Comparison of ENCODE assay signal across 13 cellular contexts in genomic region chr9:117763314-117763713, GRCh38. TPM values are rescaled to one million over a fixed set of nuclear protein-coding genes. Genes with fewer than 3 reads are reported as not detected.
DNase-seq lines count a peak whose midpoint lies in the region; ATAC-seq and TF ChIP-seq lines count a peak whose summit lies in the region.
"Had no signal": no experiment of that assay in that cellular context is flagged by ENCODE, and none has a peak within 500 bp of the region (broad histone marks: within the 10 kb centered on the region; RNA-seq: fewer than 3 reads in every experiment).

No MANE protein-coding gene starts in this region.

- no peak overlapping the region for H3K4me3 ChIP-seq in endodermal cell (ENCODE audit: low read length)
- no peak overlapping the region for H3K4me3 ChIP-seq in tibial artery
- H3K4me3 ChIP-seq: uterus had no signal

- ATAC-seq in GM21381 (IDR thresholded peaks at IDR 0.05; ENCODE audit: unreplicated experiment), result no peak
- ATAC-seq: left ventricle myocardium superior had no signal

- H3K9ac ChIP-seq in endodermal cell (ENCODE audit: extremely low read depth, low read length, poor library complexity, severe bottlenecking), result no peak overlapping the region

- H3K36me3 Mint-ChIP-seq in endodermal cell (ENCODE audit: low read depth), result no peaks in the 10 kb centered on the region

- H3K27ac ChIP-seq in endodermal cell (ENCODE audit: low read depth, low read length) (no peak overlapping the region), tibial artery (no peak overlapping the region)
- H3K27ac ChIP-seq: uterus had no signal

- H3K9me3 Mint-ChIP-seq in endodermal cell, result no peaks in the 10 kb centered on the region

- no peaks in the 10 kb centered on the region for H3K9me3 ChIP-seq in endodermal cell (ENCODE audit: control insufficient read depth, low read length)
- H3K9me3 ChIP-seq in tibial artery, result no peaks in the 10 kb centered on the region
- H3K9me3 ChIP-seq: uterus had no signal

- DNase-seq in ELR (ENCODE audit: low read depth), result peak; percentile 51
- DNase-seq in M059J (ENCODE audit: low read depth), result peak; percentile 91
- peak; percentile 84 for DNase-seq in endodermal cell
- DNase-seq in non-pigmented ciliary epithelial cell (ENCODE audit: low read depth), result peak; percentile 14
- DNase-seq in tibial artery, result no peak
- DNase-seq in HuH-7 (ENCODE audit: low spot score), result no peak
- DNase-seq: DMS 273 treated with DMSO at 0.1 percent for 48 hours, left ventricle myocardium superior, NCI-H1092 treated with DMSO at 0.1 percent for 48 hours, NCI-H69, uterus had no signal

- H3K4me1 Mint-ChIP-seq in endodermal cell, result no peaks in the 10 kb centered on the region

- 70 to 80% methylated on average over 3 to 4 of the region's 4 CpGs for WGBS in endodermal cell (ENCODE audit: insufficient coverage in 1 of 2, insufficient read length in 1 of 2), 2 experiments

- TF ChIP-seq CTCF in endodermal cell (conservative IDR thresholded peaks at IDR 0.05) (no peak), tibial artery (IDR thresholded peaks at IDR 0.05) (no peak)

- no peak overlapping the region for H3K4me3 Mint-ChIP-seq in endodermal cell

- peaks cover 30% of the 10 kb centered on the region for H3K27me3 Mint-ChIP-seq in endodermal cell (ENCODE audit: insufficient read depth)

- intact Hi-C loops in tibial artery (cut with DNase I; ENCODE audit: low total_unique reads), result no loop called here

- no peak overlapping the region for H3K27ac Mint-ChIP-seq in endodermal cell

- H3K27me3 ChIP-seq in endodermal cell (ENCODE audit: control insufficient read depth, insufficient read depth, low read length, poor library complexity, severe bottlenecking) (peaks cover 13% of the 10 kb centered on the region), tibial artery (no peaks in the 10 kb centered on the region)
- H3K27me3 ChIP-seq: uterus had no signal

- H3K36me3 ChIP-seq in endodermal cell (ENCODE audit: control insufficient read depth, insufficient read depth, low read length) (no peaks in the 10 kb centered on the region), tibial artery (no peaks in the 10 kb centered on the region)
- H3K36me3 ChIP-seq: uterus had no signal

- H3K4me1 ChIP-seq in endodermal cell (ENCODE audit: control insufficient read depth, insufficient read depth, low read length), result no peaks in the 10 kb centered on the region
- no peaks in the 10 kb centered on the region for H3K4me1 ChIP-seq in tibial artery
- H3K4me1 ChIP-seq: uterus had no signal

RNA-seq across cellular contexts. Expression of gene TLR4, which starts 59.1 kb away (rescaled TPM):
- 12.5 and 16.9 TPM in 2 replicates for total RNA-seq in M059J (2014; rRNA removed; shearing (Covaris generic))
- total RNA-seq in endodermal cell, result under 1 TPM in 1 of 2 donors, not detected in 1; 0.07 TPM
- polyA plus RNA-seq in endodermal cell (2013, experiment 1 of 2), result 1.1 TPM
- 1.8 TPM for polyA plus RNA-seq in endodermal cell (2013, experiment 2 of 2)
- total RNA-seq: T-helper 1 cell treated with Interleukin-12 subunit alpha and Interleukin-12 subunit beta and Interleukin-4 antibody, amounts not matched to agents 30 ng/mL and 1 ng/mL, for 36 hours had no signal

Comparison
In these comparisons a context has a peak if more than half of its experiments do, and no peak if none do; other contexts are left out.
1. DNase-seq: peak in ELR (single experiment), M059J (single experiment), endodermal cell (single experiment) and non-pigmented ciliary epithelial cell (single experiment); none in tibial artery (0 of 2) and HuH-7 (single experiment).
2. RNA of gene TLR4, which starts 59.1 kb away (total RNA-seq): 12.5 to 16.9 TPM in M059J; 0.07 TPM in endodermal cell; every median in the first group is over 10 times any median in the second.